ENCODE assay signal across 30 cellular contexts in the genomic region with DNA sequence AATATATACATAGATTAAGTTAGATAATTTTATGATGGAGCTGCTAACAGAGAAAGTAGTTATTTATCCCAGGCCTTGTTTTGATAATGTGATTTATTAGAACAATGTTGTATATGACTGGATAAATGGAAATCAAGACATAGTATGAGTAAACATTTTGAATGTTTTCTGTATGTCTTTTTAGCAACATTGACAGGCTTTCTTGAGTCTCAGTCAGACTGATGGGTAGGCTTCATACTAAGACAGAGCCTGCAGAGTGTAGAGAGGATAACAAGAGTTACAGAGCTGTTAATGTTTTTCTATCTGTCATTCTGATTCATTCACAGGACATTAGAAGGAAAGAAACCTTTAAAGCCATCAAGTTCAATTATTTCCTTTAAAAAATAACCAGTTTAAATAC.
"Had no signal": no experiment of that assay in that cellular context is flagged by ENCODE, and none has a peak within 500 bp of the region (broad histone marks: within the 10 kb centered on the region; RNA-seq: fewer than 3 reads in every experiment).

No MANE protein-coding gene starts in this region.

- H3K36me3 ChIP-seq: adrenal gland, ascending aorta, brain microvascular endothelial cell, breast epithelium, cardiac muscle cell had no signal

- H3K27me3 ChIP-seq: adrenal gland, ascending aorta, body of pancreas, brain microvascular endothelial cell, breast epithelium, cardiac muscle cell had no signal

- H3K9me3 ChIP-seq: ascending aorta, body of pancreas, breast epithelium had no signal

- H3K27ac ChIP-seq: adrenal gland, ascending aorta, body of pancreas, brain microvascular endothelial cell, breast epithelium, cardiac muscle cell had no signal

- H3K4me3 ChIP-seq: adrenal gland, ascending aorta, body of pancreas, breast epithelium, cardiac muscle cell had no signal

- DNase-seq: activated effector memory CD4-positive, alpha-beta T cell treated with anti-CD3 and anti-CD28 coated beads, Interleukin-2, amount 50 U/mL, for 16 hours; activated effector memory CD4-positive, alpha-beta T cell treated with Interleukin-2 at 50 U/mL for 16 hours; activated gamma-delta T cell; activated gamma-delta T cell treated with Interleukin-2 at 50 U/mL for 16 hours; activated naive CD4-positive, alpha-beta T cell; activated naive CD4-positive, alpha-beta T cell treated with anti-CD3 and anti-CD28 coated beads for 36 hours; activated naive CD4-positive, alpha-beta T cell treated with anti-CD3 and anti-CD28 coated beads, Interleukin-2, amount 10 ng/mL, durations not matched to agents 7 days and 5 days; activated naive CD4-positive, alpha-beta T cell treated with anti-CD3 and anti-CD28 coated beads, Interleukin-2, amount 50 U/mL, for 16 hours; activated naive CD4-positive, alpha-beta T cell treated with Interleukin-2 at 50 U/mL for 16 hours; activated naive CD8-positive, alpha-beta T cell treated with anti-CD3 and anti-CD28 coated beads for 36 hours; activated naive CD8-positive, alpha-beta T cell treated with anti-CD3 and anti-CD28 coated beads, Interleukin-2, amount 10 ng/mL, durations not matched to agents 7 days and 5 days; activated naive CD8-positive, alpha-beta T cell treated with anti-CD3 and anti-CD28 coated beads, Interleukin-2, amount 50 U/mL, for 24 hours; activated T-cell treated with anti-CD3 and anti-CD28 coated beads, Interleukin-2, amount 50 U/mL, for 1 hour; activated T-cell treated with anti-CD3 and anti-CD28 coated beads, Interleukin-2, amount 50 U/mL, for 24 hours; activated T-cell treated with anti-CD3 and anti-CD28 coated beads, Interleukin-2, amount 50 U/mL, for 4 hours; activated T-cell treated with anti-CD3 and anti-CD28 coated beads, Interleukin-2, amount 50 U/mL, for 48 hours; activated T-cell treated with anti-CD3 and anti-CD28 coated beads, Interleukin-2, amount 50 U/mL, for 72 hours; adrenal gland; amniotic stem cell; amygdala; anterior cingulate cortex; aorta; body of pancreas; brain microvascular endothelial cell; caudate nucleus; central memory CD4-positive, alpha-beta T cell; cerebellar nuclear complex had no signal
